Comparison of ENCODE assay signal across 8 cellular contexts in the genomic region with DNA sequence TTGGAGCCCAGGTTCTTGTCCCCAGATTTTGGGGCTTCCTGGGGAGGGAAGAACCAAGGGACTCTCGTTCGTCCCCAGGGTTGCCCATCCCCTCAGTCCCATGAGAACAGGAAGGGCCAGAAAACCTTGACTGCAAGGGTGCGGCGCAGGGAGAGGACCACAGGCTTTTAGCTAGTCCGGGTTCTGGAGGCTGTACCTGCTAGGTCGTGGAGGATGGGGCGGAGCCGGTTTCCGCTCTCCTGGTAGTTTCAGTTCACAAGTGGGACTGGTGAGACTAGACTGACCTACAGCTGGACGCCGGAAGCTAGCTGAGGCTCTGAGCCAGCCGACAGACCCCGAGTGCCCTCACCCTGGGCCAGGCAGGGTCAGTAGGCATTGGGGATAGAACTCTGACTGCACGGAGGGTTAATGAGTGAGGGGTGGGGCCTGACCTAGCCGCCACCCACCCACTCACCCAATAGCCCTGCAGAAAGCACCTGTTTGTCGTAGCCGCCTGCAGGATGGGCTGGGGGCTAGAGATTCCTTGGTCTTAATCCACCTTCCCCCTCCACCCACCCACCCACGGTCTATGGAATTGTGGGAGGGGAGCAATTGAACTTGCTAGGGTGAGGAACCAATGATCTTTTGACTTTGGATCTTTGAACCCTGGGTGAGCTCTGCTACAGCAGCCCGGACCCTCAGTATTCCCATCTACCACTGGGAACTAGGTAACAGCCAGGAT. TPM values are rescaled to one million over a fixed set of nuclear protein-coding genes. Genes with fewer than 3 reads are reported as not detected.
DNase-seq lines count a peak whose midpoint lies in the region; ATAC-seq and TF ChIP-seq lines count a peak whose summit lies in the region.

No MANE protein-coding gene starts in this region.

- H3K36me3 ChIP-seq in RWPE2 (ENCODE audit: low read depth) (peaks cover 9% of the 10 kb centered on the region; the same call in 1 of the 2 replicates), mesenchymal stem cell (ENCODE audit: control insufficient read depth in 1 of 2, insufficient read depth in 2 of 2, low read depth in 1 of 2, low read length in 2 of 2) (peaks cover 5 to 7% of the 10 kb centered on the region in 2 experiments)

- H3K79me1 ChIP-seq in mesenchymal stem cell (replicated peaks; ENCODE audit: low read length, poor library complexity, severe bottlenecking) = peaks cover 20% of the 10 kb centered on the region

- peak overlapping the region; percentile 7 for H2AK5ac ChIP-seq in mesenchymal stem cell (ENCODE audit: low read length, severe bottlenecking)

- TF ChIP-seq CTCF in RWPE2 (IDR thresholded peaks at IDR 0.05; ENCODE audit: poor library complexity, severe bottlenecking) (no peak), chondrocyte (IDR thresholded peaks at IDR 0.05) (no peak), type B pancreatic cell (conservative IDR thresholded peaks at IDR 0.05) (no peak)

- H3K23ac ChIP-seq in mesenchymal stem cell (ENCODE audit: low read length in 2 of 2) = peak overlapping the region in 1 of 2 experiments; percentile 69

- WGBS in mesenchymal stem cell = 17% methylated on average over 10 of the region's 19 CpGs

- H2BK12ac ChIP-seq in mesenchymal stem cell (ENCODE audit: low read length in 2 of 2) = peak overlapping the region in 1 of 2 experiments; percentile 57

- no peak overlapping the region for H3K14ac ChIP-seq in mesenchymal stem cell (ENCODE audit: low read length in 2 of 2)

- H2BK5ac ChIP-seq in mesenchymal stem cell (ENCODE audit: low read depth, low read length, poor library complexity, severe bottlenecking) = no peak overlapping the region

- peak overlapping the region; percentile 71 for H3K4me3 ChIP-seq in RWPE2 (ENCODE audit: severe bottlenecking)
- peak overlapping the region; percentile 72 to 83 for H3K4me3 ChIP-seq in mesenchymal stem cell (ENCODE audit: insufficient read depth in 1 of 2, low read depth in 1 of 2, low read length in 2 of 2)

- H3K27ac ChIP-seq in RWPE2 (ENCODE audit: poor library complexity, severe bottlenecking) (peak overlapping the region; percentile 91), mesenchymal stem cell (ENCODE audit: low read length, poor library complexity, severe bottlenecking) (no peak overlapping the region)

- H2BK15ac ChIP-seq in mesenchymal stem cell (ENCODE audit: low read depth, poor library complexity, severe bottlenecking) = peak overlapping the region; percentile 65

- H3K18ac ChIP-seq in mesenchymal stem cell (ENCODE audit: low read depth in 1 of 2, low read length in 2 of 2) = peak overlapping the region; percentile 70 to 95

- H3K9me3 ChIP-seq in RWPE2 (ENCODE audit: severe bottlenecking) (no peaks in the 10 kb centered on the region), mesenchymal stem cell (ENCODE audit: control insufficient read depth, low read length) (no peaks in the 10 kb centered on the region)

- H3K4me3 Mint-ChIP-seq in chondrocyte (ENCODE audit: unreplicated experiment) = peak overlapping the region; percentile 82
- peak overlapping the region; percentile 90 for H3K4me3 Mint-ChIP-seq in type B pancreatic cell

- H3K27me3 Mint-ChIP-seq in chondrocyte (ENCODE audit: low read depth) = no peaks in the 10 kb centered on the region
- H3K27me3 Mint-ChIP-seq in type B pancreatic cell = peaks cover 3% of the 10 kb centered on the region

- DNase-seq in NCI-H82 (lab: John Stamatoyannopoulos, UW) (peak; percentile 36), NCI-H82 treated with DMSO at 0.1 percent for 48 hours (lab: John Stamatoyannopoulos, UW; ENCODE audit: unreplicated experiment) (no peak), RWPE2 (ENCODE audit: low spot score) (no peak), chondrocyte (ENCODE audit: low spot score) (no peak), mesenchymal stem cell (peak; percentile 56), type B pancreatic cell (ENCODE audit: extremely low spot score, unreplicated experiment) (peak; percentile 70), middle frontal gyrus (ENCODE audit: extremely low spot score, low spot score) (no peak)

- H3K9ac ChIP-seq in mesenchymal stem cell (ENCODE audit: low read length) = peak overlapping the region; percentile 94

- H3K27ac Mint-ChIP-seq in chondrocyte (ENCODE audit: unreplicated experiment) = peak overlapping the region; percentile 95
- peak overlapping the region; percentile 95 for H3K27ac Mint-ChIP-seq in type B pancreatic cell

- H2BK120ac ChIP-seq in mesenchymal stem cell (ENCODE audit: low read depth, low read length) = peak overlapping the region; percentile 9

- H3K4ac ChIP-seq in mesenchymal stem cell (ENCODE audit: low read depth in 1 of 2, low read length in 2 of 2) = peak overlapping the region in 1 of 2 experiments; percentile 29

- ATAC-seq in RWPE2 (ENCODE audit: low read depth) = peak; percentile 58
- ATAC-seq in GM19395 (IDR thresholded peaks at IDR 0.05; ENCODE audit: unreplicated experiment) = no peak

- H3K27me3 ChIP-seq in RWPE2 (ENCODE audit: insufficient read depth, poor library complexity, severe bottlenecking) (no peaks in the 10 kb centered on the region), mesenchymal stem cell (ENCODE audit: control insufficient read depth in 1 of 2, insufficient read depth in 1 of 2, low read length in 2 of 2) (no peaks in the 10 kb centered on the region)

- H3K9me3 Mint-ChIP-seq in chondrocyte (ENCODE audit: low read depth) = no peaks in the 10 kb centered on the region
- no peaks in the 10 kb centered on the region for H3K9me3 Mint-ChIP-seq in type B pancreatic cell

- H4K8ac ChIP-seq in mesenchymal stem cell (ENCODE audit: low read length) = peak overlapping the region; percentile 76

- H3K36me3 Mint-ChIP-seq in chondrocyte (ENCODE audit: low read depth) (no peaks in the 10 kb centered on the region), type B pancreatic cell (peaks cover 4% of the 10 kb centered on the region)

- no peak overlapping the region for H2AFZ ChIP-seq in mesenchymal stem cell (ENCODE audit: low read depth, low read length)

- H3K4me1 ChIP-seq in RWPE2 (ENCODE audit: insufficient read depth, poor library complexity, severe bottlenecking) (peaks cover 7% of the 10 kb centered on the region), mesenchymal stem cell (ENCODE audit: control insufficient read depth, insufficient read depth, low read depth, low read length) (peaks cover 27% of the 10 kb centered on the region)

- peak overlapping the region; percentile 70 for H3K4me2 ChIP-seq in mesenchymal stem cell (ENCODE audit: low read length, poor library complexity, severe bottlenecking)

- peaks cover 44% of the 10 kb centered on the region for H3K4me1 Mint-ChIP-seq in chondrocyte (ENCODE audit: low read depth)
- peaks cover 21% of the 10 kb centered on the region for H3K4me1 Mint-ChIP-seq in type B pancreatic cell (ENCODE audit: unreplicated experiment)

- H4K91ac ChIP-seq in mesenchymal stem cell (ENCODE audit: low read length) = peak overlapping the region; percentile 87

RNA-seq across cellular contexts. Expression of a gene that starts 1.5 kb away (rescaled TPM):
- total RNA-seq in chondrocyte (1.7 to 9.9 TPM (median 8.5 TPM) in 3 replicates), type B pancreatic cell (ENCODE audit: low replicate concordance) (14.6 and 60.9 TPM in 2 replicates)
- 9.1 TPM for polyA plus RNA-seq in mesenchymal stem cell (2013, experiment 1 of 2)
- polyA plus RNA-seq in mesenchymal stem cell (2013, experiment 2 of 2) = 8.8 TPM

RNA-seq across cellular contexts. Expression of a gene that starts 21.6 kb away (rescaled TPM):
- total RNA-seq in chondrocyte (16.3 to 30.2 TPM (median 21.0 TPM) in 3 replicates), type B pancreatic cell (ENCODE audit: low replicate concordance) (64.1 and 78.6 TPM in 2 replicates)
- polyA plus RNA-seq in mesenchymal stem cell (2013, experiment 1 of 2) = 3.7 TPM
- 4.4 TPM for polyA plus RNA-seq in mesenchymal stem cell (2013, experiment 2 of 2)

Comparison
In these comparisons a context has a peak if more than half of its experiments do, and no peak if none do; other contexts are left out.
1. DNase-seq: peak in NCI-H82 (single experiment), mesenchymal stem cell (single experiment) and type B pancreatic cell (single experiment); none in NCI-H82 treated with DMSO at 0.1 percent for 48 hours (single experiment), RWPE2 (single experiment), chondrocyte (single experiment) and middle frontal gyrus (single experiment).